Comparison of ENCODE assay signal across 15 cellular contexts in genomic region chr1:220750126-220750525, GRCh38. TPM values are rescaled to one million over a fixed set of nuclear protein-coding genes. Genes with fewer than 3 reads are reported as not detected.
DNase-seq lines count a peak whose midpoint lies in the region; ATAC-seq and TF ChIP-seq lines count a peak whose summit lies in the region.
"Had no signal": no experiment of that assay in that cellular context is flagged by ENCODE, and none has a peak within 500 bp of the region (broad histone marks: within the 10 kb centered on the region; RNA-seq: fewer than 3 reads in every experiment).

No MANE protein-coding gene starts in this region.

- ATAC-seq in lower lobe of right lung (no peak), SK-N-SH treated with all-trans-retinoic acid at 6 μM for 48 hours (no peak), HG02938 (IDR thresholded peaks at IDR 0.05; ENCODE audit: unreplicated experiment) (no peak)

- H3K9me3 ChIP-seq in colonic mucosa, result no peaks in the 10 kb centered on the region
- H3K9me3 ChIP-seq in lower lobe of right lung, result no peaks in the 10 kb centered on the region

- TF ChIP-seq CTCF in NB4 (IDR thresholded peaks at IDR 0.05; ENCODE audit: low read depth, low read length), result no peak
- no peak for TF ChIP-seq CTCF in colonic mucosa (IDR thresholded peaks at IDR 0.05)
- TF ChIP-seq CTCF in lower lobe of right lung (IDR thresholded peaks at IDR 0.05), result no peak

- peaks cover 3% of the 10 kb centered on the region for H3K4me1 ChIP-seq in colonic mucosa
- peaks cover 58% of the 10 kb centered on the region for H3K4me1 ChIP-seq in lower lobe of right lung

- peak overlapping the region in 1 of 2 donors; percentile 42 for H3K9ac ChIP-seq in colonic mucosa (ENCODE audit: low read depth in 2 of 2, low read length in 2 of 2)

- intact Hi-C loops in colonic mucosa (cut with DNase I), result no loop called here
- intact Hi-C loops in lower lobe of right lung (cut with DNase I), result no loop called here

- H3K4me3 ChIP-seq in NB4 (ENCODE audit: low read depth, low read length) (peak overlapping the region; percentile 38), colonic mucosa (peak overlapping the region; percentile 5), lower lobe of right lung (peak overlapping the region; percentile 77)

- no peaks in the 10 kb centered on the region for H3K36me3 ChIP-seq in colonic mucosa
- H3K36me3 ChIP-seq in lower lobe of right lung, result peaks cover 5% of the 10 kb centered on the region

- no peak overlapping the region for H3K27ac ChIP-seq in colonic mucosa
- peak overlapping the region; percentile 88 for H3K27ac ChIP-seq in lower lobe of right lung
- H3K27ac ChIP-seq: VCaP had no signal

- no peak for DNase-seq in NB4 (ENCODE audit: low read depth)
- DNase-seq in colonic mucosa, result no peak
- DNase-seq in lower lobe of right lung, result no peak
- DNase-seq in superior temporal gyrus (ENCODE audit: extremely low spot score), result peak; percentile 35
- DNase-seq in retina, result no peak
- DNase-seq in NOMO-1 treated with dmso at 0.1 percent for 144 hours (lab: John Stamatoyannopoulos, UW; ENCODE audit: unreplicated experiment), result no peak
- DNase-seq: activated CD8-positive, alpha-beta memory T cell treated with anti-CD3 and anti-CD28 coated beads, Interleukin-2, amount 50 U/mL, for 4 hours; CD4-positive, alpha-beta memory T cell; GF-D8; HCEC 1CT; NCI-H1436 treated with DMSO at 0.1 percent for 48 hours; NCI-H748 treated with DMSO at 0.1 percent for 48 hours had no signal

- no peak for TF ChIP-seq POLR2A in NB4 (IDR thresholded peaks at IDR 0.05; ENCODE audit: extremely low read depth, insufficient read length)

- H3K27me3 ChIP-seq in colonic mucosa (no peaks in the 10 kb centered on the region), lower lobe of right lung (ENCODE audit: low read depth) (no peaks in the 10 kb centered on the region)

TF ChIP-seq in SK-N-SH treated with all-trans-retinoic acid at 6 μM for 48 hours, 23 proteins besides CTCF, POLR2A, EP300 and RAD21:
- TF ChIP-seq CSDC2 (CRISPR knock-in tag; IDR thresholded peaks at IDR 0.05), result no peak
- TF ChIP-seq GLIS3 (CRISPR knock-in tag; IDR thresholded peaks at IDR 0.05), result no peak
- no peak for TF ChIP-seq PPARA (CRISPR knock-in tag; IDR thresholded peaks at IDR 0.05; ENCODE audit: borderline replicate concordance)
- TF ChIP-seq ZNF70 (CRISPR knock-in tag; IDR thresholded peaks at IDR 0.05), result no peak
- no peak for TF ChIP-seq ZC3H10 (CRISPR knock-in tag; IDR thresholded peaks at IDR 0.05)
- TF ChIP-seq CSRNP3 (CRISPR knock-in tag; IDR thresholded peaks at IDR 0.05), result no peak
- TF ChIP-seq ZNF565 (CRISPR knock-in tag; conservative IDR thresholded peaks at IDR 0.05; ENCODE audit: low read depth), result no peak
- no peak for TF ChIP-seq BACH2 (CRISPR knock-in tag; IDR thresholded peaks at IDR 0.05; ENCODE audit: borderline replicate concordance)
- TF ChIP-seq OSR1 (CRISPR knock-in tag; IDR thresholded peaks at IDR 0.05), result no peak
- TF ChIP-seq, protein P1, sequence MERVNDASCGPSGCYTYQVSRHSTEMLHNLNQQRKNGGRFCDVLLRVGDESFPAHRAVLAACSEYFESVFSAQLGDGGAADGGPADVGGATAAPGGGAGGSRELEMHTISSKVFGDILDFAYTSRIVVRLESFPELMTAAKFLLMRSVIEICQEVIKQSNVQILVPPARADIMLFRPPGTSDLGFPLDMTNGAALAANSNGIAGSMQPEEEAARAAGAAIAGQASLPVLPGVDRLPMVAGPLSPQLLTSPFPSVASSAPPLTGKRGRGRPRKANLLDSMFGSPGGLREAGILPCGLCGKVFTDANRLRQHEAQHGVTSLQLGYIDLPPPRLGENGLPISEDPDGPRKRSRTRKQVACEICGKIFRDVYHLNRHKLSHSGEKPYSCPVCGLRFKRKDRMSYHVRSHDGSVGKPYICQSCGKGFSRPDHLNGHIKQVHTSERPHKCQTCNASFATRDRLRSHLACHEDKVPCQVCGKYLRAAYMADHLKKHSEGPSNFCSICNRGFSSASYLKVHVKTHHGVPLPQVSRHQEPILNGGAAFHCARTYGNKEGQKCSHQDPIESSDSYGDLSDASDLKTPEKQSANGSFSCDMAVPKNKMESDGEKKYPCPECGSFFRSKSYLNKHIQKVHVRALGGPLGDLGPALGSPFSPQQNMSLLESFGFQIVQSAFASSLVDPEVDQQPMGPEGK (CRISPR knock-in tag; IDR thresholded peaks at IDR 0.05; ENCODE audit: borderline replicate concordance), result no peak
- TF ChIP-seq ZNF8 (CRISPR knock-in tag; IDR thresholded peaks at IDR 0.05), result no peak
- TF ChIP-seq ZFP3 (CRISPR knock-in tag; IDR thresholded peaks at IDR 0.05), result no peak
- no peak for TF ChIP-seq ISL1 (CRISPR knock-in tag; IDR thresholded peaks at IDR 0.05)
- TF ChIP-seq TOX (CRISPR knock-in tag; IDR thresholded peaks at IDR 0.05; ENCODE audit: borderline replicate concordance), result no peak
- TF ChIP-seq RARB (CRISPR knock-in tag; IDR thresholded peaks at IDR 0.05), result no peak
- TF ChIP-seq, protein P2, sequence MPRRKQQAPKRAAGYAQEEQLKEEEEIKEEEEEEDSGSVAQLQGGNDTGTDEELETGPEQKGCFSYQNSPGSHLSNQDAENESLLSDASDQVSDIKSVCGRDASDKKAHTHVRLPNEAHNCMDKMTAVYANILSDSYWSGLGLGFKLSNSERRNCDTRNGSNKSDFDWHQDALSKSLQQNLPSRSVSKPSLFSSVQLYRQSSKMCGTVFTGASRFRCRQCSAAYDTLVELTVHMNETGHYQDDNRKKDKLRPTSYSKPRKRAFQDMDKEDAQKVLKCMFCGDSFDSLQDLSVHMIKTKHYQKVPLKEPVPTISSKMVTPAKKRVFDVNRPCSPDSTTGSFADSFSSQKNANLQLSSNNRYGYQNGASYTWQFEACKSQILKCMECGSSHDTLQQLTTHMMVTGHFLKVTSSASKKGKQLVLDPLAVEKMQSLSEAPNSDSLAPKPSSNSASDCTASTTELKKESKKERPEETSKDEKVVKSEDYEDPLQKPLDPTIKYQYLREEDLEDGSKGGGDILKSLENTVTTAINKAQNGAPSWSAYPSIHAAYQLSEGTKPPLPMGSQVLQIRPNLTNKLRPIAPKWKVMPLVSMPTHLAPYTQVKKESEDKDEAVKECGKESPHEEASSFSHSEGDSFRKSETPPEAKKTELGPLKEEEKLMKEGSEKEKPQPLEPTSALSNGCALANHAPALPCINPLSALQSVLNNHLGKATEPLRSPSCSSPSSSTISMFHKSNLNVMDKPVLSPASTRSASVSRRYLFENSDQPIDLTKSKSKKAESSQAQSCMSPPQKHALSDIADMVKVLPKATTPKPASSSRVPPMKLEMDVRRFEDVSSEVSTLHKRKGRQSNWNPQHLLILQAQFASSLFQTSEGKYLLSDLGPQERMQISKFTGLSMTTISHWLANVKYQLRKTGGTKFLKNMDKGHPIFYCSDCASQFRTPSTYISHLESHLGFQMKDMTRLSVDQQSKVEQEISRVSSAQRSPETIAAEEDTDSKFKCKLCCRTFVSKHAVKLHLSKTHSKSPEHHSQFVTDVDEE (CRISPR knock-in tag; IDR thresholded peaks at IDR 0.05), result no peak
- no peak for TF ChIP-seq ESRRG (CRISPR knock-in tag; IDR thresholded peaks at IDR 0.05)
- TF ChIP-seq TCF4 (CRISPR knock-in tag; IDR thresholded peaks at IDR 0.05; ENCODE audit: borderline replicate concordance), result no peak

RNA-seq across cellular contexts. Expression of gene MTARC2, which starts 2.0 kb away (rescaled TPM):
- 10 to 100 TPM; 28.1 to 32.3 TPM for total RNA-seq in colonic mucosa
- 56.6 TPM for total RNA-seq in lower lobe of right lung
- total RNA-seq: CD4-positive, alpha-beta memory T cell had no signal

RNA-seq across cellular contexts. Expression of gene MTARC1, which starts 36.6 kb away (rescaled TPM):
- 10 to 100 TPM; 33.6 to 37.0 TPM for total RNA-seq in colonic mucosa
- 37.6 TPM for total RNA-seq in lower lobe of right lung
- total RNA-seq: CD4-positive, alpha-beta memory T cell had no signal

RNA-seq across cellular contexts. Expression of gene C1orf115, which starts 60.0 kb away (rescaled TPM):
- total RNA-seq in colonic mucosa, result 10 to 100 TPM; 29.4 to 80.6 TPM
- total RNA-seq in lower lobe of right lung, result 26.3 TPM

Comparison
In these comparisons a context has a peak if more than half of its experiments do, and no peak if none do; other contexts are left out.
1. H3K4me3 ChIP-seq: peak in every context shown above with its lines; median percentile 77 in lower lobe of right lung; 38 in NB4; 5 in colonic mucosa.